Comparison of ENCODE assay signal across 8 cellular contexts in the genomic region with DNA sequence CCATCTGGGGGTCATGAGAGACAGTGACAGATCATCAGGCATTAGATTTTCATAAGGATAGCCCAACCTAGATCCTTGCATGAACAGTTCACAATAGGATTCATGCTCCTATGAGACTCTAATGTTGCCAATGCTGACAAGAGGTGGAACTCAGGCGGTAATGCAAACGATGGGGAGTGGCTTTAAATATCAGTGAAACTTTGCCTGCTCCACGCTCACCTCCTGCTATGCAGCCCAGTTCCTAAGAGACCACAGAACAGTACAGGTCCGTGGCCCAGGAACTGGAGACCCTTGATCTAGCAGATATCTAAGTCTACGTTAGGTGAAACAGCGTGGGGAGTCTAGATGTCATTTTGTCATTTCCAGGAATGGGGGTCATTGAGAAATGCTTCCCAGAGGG.
"Had no signal": no experiment of that assay in that cellular context is flagged by ENCODE, and none has a peak within 500 bp of the region (broad histone marks: within the 10 kb centered on the region; RNA-seq: fewer than 3 reads in every experiment).

No MANE protein-coding gene starts in this region.

- ATAC-seq: HCT116, K562 had no signal

- H2AFZ ChIP-seq: GM23248 had no signal

- DNase-seq: GM23248, GOT3, H7, IMR-90 had no signal

- FAIRE-seq: HTR-8/SVneo, K562 had no signal

- H3K27ac ChIP-seq: GM23248 had no signal

- H3K4me1 ChIP-seq: HAP-1 had no signal

- H3K4me3 ChIP-seq: GM23248, HAP-1, K562 had no signal

- H3K9ac ChIP-seq: GM23248 had no signal
